Comparison of ENCODE assay signal across 14 cellular contexts in the genomic region with DNA sequence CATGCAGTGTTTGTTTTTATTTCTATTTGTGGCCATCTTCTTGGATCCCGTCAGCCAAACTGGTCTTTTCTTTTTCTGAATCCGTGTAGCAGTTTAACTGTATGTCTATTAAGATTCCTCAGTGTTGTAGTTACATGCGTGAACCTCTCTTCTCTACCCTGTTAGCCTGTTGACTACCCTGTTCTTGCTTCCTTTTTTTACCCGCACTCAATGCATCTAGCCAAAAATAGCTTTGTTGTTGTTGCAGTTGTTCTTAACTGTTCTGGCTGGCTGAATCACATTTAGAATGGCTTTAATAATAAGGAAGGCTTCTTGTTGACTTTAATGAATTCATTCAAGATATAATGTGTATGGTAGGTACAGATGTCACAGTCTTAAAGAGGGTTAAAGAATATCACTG.
DNase-seq lines count a peak whose midpoint lies in the region; ATAC-seq and TF ChIP-seq lines count a peak whose summit lies in the region.
"Had no signal": no experiment of that assay in that cellular context is flagged by ENCODE, and none has a peak within 500 bp of the region (broad histone marks: within the 10 kb centered on the region; RNA-seq: fewer than 3 reads in every experiment).

No MANE protein-coding gene starts in this region.

- CTCF ChIA-PET in activated B cell treated with CpG ODN at 0.5 μM for 24 hours (lab: Charles Lee): no interaction called here

- 62 to 81% methylated on average over 4 of the region's 4 CpGs for WGBS in esophagus squamous epithelium, 2 donors

- peaks cover 2% of the 10 kb centered on the region for H3K9me3 Mint-ChIP-seq in activated B cell treated with CpG ODN at 0.5 μM for 24 hours
- no peaks in the 10 kb centered on the region for H3K9me3 Mint-ChIP-seq in activated T-cell treated with anti-CD3 and anti-CD28 coated beads, Interleukin-2, amount 50 U/mL, for 4 hours
- H3K9me3 Mint-ChIP-seq: WTC11 had no signal

- no peaks in the 10 kb centered on the region for H3K27me3 ChIP-seq in BLaER1 treated with 17β-estradiol and CSF1 and Interleukin-3, amounts not matched to agents 10 nM and 100 nM
- H3K27me3 ChIP-seq in esophagus squamous epithelium: no peaks in the 10 kb centered on the region
- H3K27me3 ChIP-seq: foreskin keratinocyte had no signal

- ATAC-seq in GM21367 (IDR thresholded peaks at IDR 0.05; ENCODE audit: unreplicated experiment) (peak; percentile 67), HG03280 (IDR thresholded peaks at IDR 0.05; ENCODE audit: unreplicated experiment) (peak; percentile 77), activated B cell treated with CpG ODN at 0.5 μM for 24 hours (ENCODE audit: low read depth) (peak; percentile 74)
- no peak for ATAC-seq in activated T-cell treated with anti-CD3 and anti-CD28 coated beads, Interleukin-2, amount 50 U/mL, for 4 hours
- ATAC-seq: foreskin keratinocyte, WTC11 had no signal

- H3K4me3 ChIP-seq in BLaER1 treated with 17β-estradiol and CSF1 and Interleukin-3, amounts not matched to agents 10 nM and 100 nM: peak overlapping the region in 1 of 10 experiments; percentile 9; a peak in 1 of 20 replicates
- H3K4me3 ChIP-seq in esophagus squamous epithelium: no peak overlapping the region
- H3K4me3 ChIP-seq: PC-9, prostate gland had no signal

- no peak for TF ChIP-seq POLR2A in esophagus squamous epithelium (IDR thresholded peaks at IDR 0.05)

- H3K27me3 Mint-ChIP-seq in activated B cell treated with CpG ODN at 0.5 μM for 24 hours: no peaks in the 10 kb centered on the region
- H3K27me3 Mint-ChIP-seq in activated T-cell treated with anti-CD3 and anti-CD28 coated beads, Interleukin-2, amount 50 U/mL, for 4 hours (ENCODE audit: low read depth): no peaks in the 10 kb centered on the region

- no peaks in the 10 kb centered on the region for H4K20me1 ChIP-seq in BLaER1 treated with 17β-estradiol and CSF1 and Interleukin-3, amounts not matched to agents 10 nM and 100 nM

- no peak for TF ChIP-seq CTCF in activated B cell treated with CpG ODN at 0.5 μM for 24 hours (IDR thresholded peaks at IDR 0.05)
- no peak for TF ChIP-seq CTCF in esophagus squamous epithelium (IDR thresholded peaks at IDR 0.05)

- no peak for DNase-seq in activated B cell treated with CpG ODN at 0.5 μM for 24 hours
- no peak for DNase-seq in esophagus squamous epithelium (lab: John Stamatoyannopoulos, UW)
- no peak for DNase-seq in activated T-cell treated with anti-CD3 and anti-CD28 coated beads, Interleukin-2, amount 50 U/mL, for 4 hours
- no peak for DNase-seq in RKO (ENCODE audit: low spot score)
- no peak for DNase-seq in G401 (ENCODE audit: low spot score)
- DNase-seq: foreskin keratinocyte, NCI-H1092 treated with DMSO at 0.1 percent for 48 hours, PC-9, trophoblast cell had no signal

- peak overlapping the region; percentile 23 to 74 (median 59) for H3K4me2 ChIP-seq in BLaER1 treated with 17β-estradiol and CSF1 and Interleukin-3, amounts not matched to agents 10 nM and 100 nM
- H3K4me2 ChIP-seq: PC-9 had no signal

- H3K4me1 Mint-ChIP-seq in activated B cell treated with CpG ODN at 0.5 μM for 24 hours: peaks cover 82% of the 10 kb centered on the region
- H3K4me1 Mint-ChIP-seq in activated T-cell treated with anti-CD3 and anti-CD28 coated beads, Interleukin-2, amount 50 U/mL, for 4 hours (ENCODE audit: low read depth): peaks cover 12% of the 10 kb centered on the region

- no peak overlapping the region for H3K9ac ChIP-seq in BLaER1 treated with 17β-estradiol and CSF1 and Interleukin-3, amounts not matched to agents 10 nM and 100 nM

- POLR2A ChIA-PET in activated B cell treated with CpG ODN at 0.5 μM for 24 hours (lab: Charles Lee): interaction anchor here (0.8 to 1.3 kb wide), 4 partner anchors 12 to 352 kb away, joined by 3 to 4 read pairs (median 4); no protein-coding TSS in a partner anchor

- H3K9me3 ChIP-seq in BLaER1 treated with 17β-estradiol and CSF1 and Interleukin-3, amounts not matched to agents 10 nM and 100 nM (replicated peaks in 1 of 11): peaks cover 0 to 11% (median 4%) of the 10 kb centered on the region in 11 experiments; a peak in 8 of 22 replicates
- no peaks in the 10 kb centered on the region for H3K9me3 ChIP-seq in esophagus squamous epithelium
- H3K9me3 ChIP-seq: prostate gland had no signal

- in situ Hi-C loops in G401 (cut with HindIII; ENCODE audit: low sequenced_read_pairs): no loop called here

- intact Hi-C loops in activated B cell treated with CpG ODN at 0.5 μM for 24 hours (cut with micrococcal nuclease): loop anchor here (5.0 kb wide), 1 partner anchor 377 kb away; no protein-coding TSS in a partner anchor
- intact Hi-C loops in esophagus squamous epithelium (cut with DNase I): no loop called here

- H3K36me3 Mint-ChIP-seq in activated B cell treated with CpG ODN at 0.5 μM for 24 hours (ENCODE audit: low read depth): peaks cover 24% of the 10 kb centered on the region
- H3K36me3 Mint-ChIP-seq in activated T-cell treated with anti-CD3 and anti-CD28 coated beads, Interleukin-2, amount 50 U/mL, for 4 hours (ENCODE audit: insufficient read depth): peaks cover 31% of the 10 kb centered on the region
- H3K36me3 Mint-ChIP-seq: WTC11 had no signal

- H3K36me3 ChIP-seq in BLaER1 treated with 17β-estradiol and CSF1 and Interleukin-3, amounts not matched to agents 10 nM and 100 nM: peaks cover 0 to 19% (median 9%) of the 10 kb centered on the region in 11 experiments; a peak in 8 of 22 replicates
- H3K36me3 ChIP-seq in esophagus squamous epithelium: no peaks in the 10 kb centered on the region
- H3K36me3 ChIP-seq: prostate gland had no signal

- H3K4me1 ChIP-seq in BLaER1 treated with 17β-estradiol and CSF1 and Interleukin-3, amounts not matched to agents 10 nM and 100 nM: peaks cover 11 to 44% (median 36%) of the 10 kb centered on the region in 10 experiments
- no peaks in the 10 kb centered on the region for H3K4me1 ChIP-seq in esophagus squamous epithelium
- H3K4me1 ChIP-seq: foreskin keratinocyte, prostate gland had no signal

- peak overlapping the region; percentile 75 for H3K4me3 Mint-ChIP-seq in activated B cell treated with CpG ODN at 0.5 μM for 24 hours
- no peak overlapping the region for H3K4me3 Mint-ChIP-seq in activated T-cell treated with anti-CD3 and anti-CD28 coated beads, Interleukin-2, amount 50 U/mL, for 4 hours
- H3K4me3 Mint-ChIP-seq: WTC11 had no signal

- peak overlapping the region; percentile 95 for H3K27ac Mint-ChIP-seq in activated B cell treated with CpG ODN at 0.5 μM for 24 hours
- H3K27ac Mint-ChIP-seq: WTC11 had no signal

- H3K27ac ChIP-seq in BLaER1 treated with 17β-estradiol and CSF1 and Interleukin-3, amounts not matched to agents 10 nM and 100 nM: peak overlapping the region in 5 of 11 experiments; percentile 11 to 44 (median 23); a peak in 7 of 22 replicates
- no peak overlapping the region for H3K27ac ChIP-seq in esophagus squamous epithelium
- H3K27ac ChIP-seq: foreskin keratinocyte, PC-9, prostate gland had no signal

Comparison
In these comparisons a context has a peak if more than half of its experiments do, and no peak if none do; other contexts are left out.
1. ATAC-seq: peak in GM21367 (single experiment), HG03280 (single experiment) and activated B cell treated with CpG ODN at 0.5 μM for 24 hours (single experiment); none in activated T-cell treated with anti-CD3 and anti-CD28 coated beads, Interleukin-2, amount 50 U/mL, for 4 hours (0 of 2).